Comparison of ENCODE assay signal across 31 cellular contexts in genomic region chrX:23380581-23380980, GRCh38. TPM values are rescaled to one million over a fixed set of nuclear protein-coding genes. Genes with fewer than 3 reads are reported as not detected.
DNase-seq lines count a peak whose midpoint lies in the region; ATAC-seq and TF ChIP-seq lines count a peak whose summit lies in the region.
"Had no signal": no experiment of that assay in that cellular context is flagged by ENCODE, and none has a peak within 500 bp of the region (broad histone marks: within the 10 kb centered on the region; RNA-seq: fewer than 3 reads in every experiment).

No MANE protein-coding gene starts in this region.

- no peak overlapping the region for H3K27ac ChIP-seq in HEK293 (ENCODE audit: extremely low read depth, low read depth, low read length)
- peak overlapping the region; percentile 6 for H3K27ac ChIP-seq in stomach smooth muscle (ENCODE audit: low read length)
- no peak overlapping the region for H3K27ac ChIP-seq in thyroid gland
- H3K27ac ChIP-seq: A549, PC-9, SJCRH30 had no signal

- H3K4me1 ChIP-seq in HEK293 (ENCODE audit: control insufficient read depth, insufficient read depth, low read length) (peaks cover 13% of the 10 kb centered on the region), stomach smooth muscle (ENCODE audit: control insufficient read depth, insufficient read depth, low read length) (no peaks in the 10 kb centered on the region), thyroid gland (no peaks in the 10 kb centered on the region)
- H3K4me1 ChIP-seq: A549 had no signal

- H3K27me3 ChIP-seq in stomach smooth muscle (ENCODE audit: control insufficient read depth in 1 of 2, insufficient read depth in 2 of 2, low read length in 2 of 2) (peaks cover 0 to 5% of the 10 kb centered on the region in 2 donors), thyroid gland (no peaks in the 10 kb centered on the region)
- H3K27me3 ChIP-seq: SJCRH30 had no signal

- 44 to 50% methylated on average over 1 to 2 of the region's 2 CpGs for WGBS in thyroid gland, 2 donors

- H3K9ac ChIP-seq in stomach smooth muscle (ENCODE audit: low read length in 2 of 2), result no peak overlapping the region

- peak overlapping the region; percentile 87 for H3K27ac Mint-ChIP-seq in WTC11
- H3K27ac Mint-ChIP-seq: CD4-positive, alpha-beta memory T cell had no signal

- peak; percentile 35 for DNase-seq in WTC11 (ENCODE audit: low spot score)
- DNase-seq in iPS-NIHi11 (ENCODE audit: low spot score), result peak; percentile 10
- DNase-seq in thyroid gland, result no peak
- DNase-seq in left lobe of liver (ENCODE audit: low spot score), result no peak
- DNase-seq: CD4-positive, alpha-beta memory T cell; COR-L47; DMS79; EL; GF-D8; Kasumi-1; MV-4-11; NCI-H1105; NCI-H146; NCI-H1930; NCI-H2107; NCI-H446 treated with DMSO at 0.1 percent for 48 hours; NCI-H526; NCI-H82; NK-92 treated with Interleukin-12 subunit alpha and Interleukin-12 subunit beta, amount 100 ng/mL, for 24 hours; PC-9; SJCRH30 had no signal

- H3K4me3 Mint-ChIP-seq in WTC11, result no peak overlapping the region
- H3K4me3 Mint-ChIP-seq: CD4-positive, alpha-beta memory T cell had no signal

- H3K4me3 ChIP-seq in HEK293 (ENCODE audit: low read depth, low read length) (no peak overlapping the region), stomach smooth muscle (ENCODE audit: low read length in 2 of 2) (no peak overlapping the region), thyroid gland (replicated peaks in 1 of 3) (no peak overlapping the region)
- H3K4me3 ChIP-seq: A549, HAP-1, K562, PC-9, SJCRH30 had no signal

- peaks cover 28% of the 10 kb centered on the region for H3K4me1 Mint-ChIP-seq in WTC11

- CTCF ChIA-PET in HEK293 (lab: Yijun Ruan, JAX) (no interaction called here), WTC11 (lab: Charles Lee) (no interaction called here)

- H3K36me3 ChIP-seq in HEK293 (ENCODE audit: control insufficient read depth in 2 of 2, insufficient read depth in 1 of 2, low read length in 2 of 2), result peaks cover 0 to 5% of the 10 kb centered on the region in 2 experiments; a peak in 1 of 3 replicates
- H3K36me3 ChIP-seq in stomach smooth muscle (ENCODE audit: control insufficient read depth in 2 of 2, insufficient read depth in 2 of 2, low read length in 2 of 2), result no peaks in the 10 kb centered on the region
- no peaks in the 10 kb centered on the region for H3K36me3 ChIP-seq in thyroid gland
- H3K36me3 ChIP-seq: HAP-1, SJCRH30 had no signal

- intact Hi-C loops in thyroid gland (cut with DNase I), result no loop called here

- TF ChIP-seq CTCF in HEK293 (tag by site-specific recombination; IDR thresholded peaks at IDR 0.05) (no peak), WTC11 (IDR thresholded peaks at IDR 0.05) (no peak), thyroid gland (IDR thresholded peaks at IDR 0.05) (no peak)

- H3K9me3 ChIP-seq in HEK293 (ENCODE audit: control insufficient read depth, insufficient read depth, low read depth, low read length), result no peaks in the 10 kb centered on the region
- no peaks in the 10 kb centered on the region for H3K9me3 ChIP-seq in stomach smooth muscle (ENCODE audit: control insufficient read depth in 2 of 2, low read length in 2 of 2)
- no peaks in the 10 kb centered on the region for H3K9me3 ChIP-seq in thyroid gland
- H3K9me3 ChIP-seq: A549, HAP-1, SJCRH30 had no signal

- no peak for TF ChIP-seq POLR2A in thyroid gland (IDR thresholded peaks at IDR 0.05)

- peaks cover 9% of the 10 kb centered on the region for H3K36me3 Mint-ChIP-seq in WTC11
- H3K36me3 Mint-ChIP-seq: CD4-positive, alpha-beta memory T cell had no signal

- H3K27me3 Mint-ChIP-seq in WTC11 (ENCODE audit: low read depth), result no peaks in the 10 kb centered on the region

- ATAC-seq in WTC11 (peak; percentile 90), GM18498 (IDR thresholded peaks at IDR 0.05; ENCODE audit: unreplicated experiment) (no peak), left lobe of liver (no peak)
- ATAC-seq: A549, HepG2, K562, Right ventricle myocardium inferior, SK-N-SH treated with all-trans-retinoic acid at 6 μM for 48 hours had no signal

- no peaks in the 10 kb centered on the region for H3K9me3 Mint-ChIP-seq in WTC11

- POLR2A ChIA-PET in HEK293 (lab: Yijun Ruan, JAX) (no interaction called here), WTC11 (lab: Charles Lee) (no interaction called here)

TF ChIP-seq in HEK293, 187 proteins besides CTCF, POLR2A, EP300 and RAD21:
- TF ChIP-seq GLIS1 (tag by site-specific recombination; IDR thresholded peaks at IDR 0.05), result peak; percentile 66
- no peak for TF ChIP-seq SP3 (tag by site-specific recombination; IDR thresholded peaks at IDR 0.05)
- no peak for TF ChIP-seq ZNF777 (tag by site-specific recombination; IDR thresholded peaks at IDR 0.05; ENCODE audit: borderline replicate concordance)
- TF ChIP-seq OVOL3 (tag by site-specific recombination; IDR thresholded peaks at IDR 0.05), result no peak
- no peak for TF ChIP-seq ZNF654 (tag by site-specific recombination; IDR thresholded peaks at IDR 0.05; ENCODE audit: low read depth)
- no peak for TF ChIP-seq ZNF280C (tag by site-specific recombination; IDR thresholded peaks at IDR 0.05)
TF ChIP-seq in HEK293: peak in this region for 1.

TF ChIP-seq in WTC11, 78 proteins besides CTCF, POLR2A, EP300 and RAD21 (continues in another document):
- no peak for TF ChIP-seq ESRRA (CRISPR knock-in tag; IDR thresholded peaks at IDR 0.05; ENCODE audit: borderline replicate concordance)
- no peak for TF ChIP-seq ZNF532 (CRISPR knock-in tag; IDR thresholded peaks at IDR 0.05; ENCODE audit: borderline replicate concordance)
- no peak for TF ChIP-seq NFE2L1 (CRISPR knock-in tag; IDR thresholded peaks at IDR 0.05)
- TF ChIP-seq, protein P1, sequence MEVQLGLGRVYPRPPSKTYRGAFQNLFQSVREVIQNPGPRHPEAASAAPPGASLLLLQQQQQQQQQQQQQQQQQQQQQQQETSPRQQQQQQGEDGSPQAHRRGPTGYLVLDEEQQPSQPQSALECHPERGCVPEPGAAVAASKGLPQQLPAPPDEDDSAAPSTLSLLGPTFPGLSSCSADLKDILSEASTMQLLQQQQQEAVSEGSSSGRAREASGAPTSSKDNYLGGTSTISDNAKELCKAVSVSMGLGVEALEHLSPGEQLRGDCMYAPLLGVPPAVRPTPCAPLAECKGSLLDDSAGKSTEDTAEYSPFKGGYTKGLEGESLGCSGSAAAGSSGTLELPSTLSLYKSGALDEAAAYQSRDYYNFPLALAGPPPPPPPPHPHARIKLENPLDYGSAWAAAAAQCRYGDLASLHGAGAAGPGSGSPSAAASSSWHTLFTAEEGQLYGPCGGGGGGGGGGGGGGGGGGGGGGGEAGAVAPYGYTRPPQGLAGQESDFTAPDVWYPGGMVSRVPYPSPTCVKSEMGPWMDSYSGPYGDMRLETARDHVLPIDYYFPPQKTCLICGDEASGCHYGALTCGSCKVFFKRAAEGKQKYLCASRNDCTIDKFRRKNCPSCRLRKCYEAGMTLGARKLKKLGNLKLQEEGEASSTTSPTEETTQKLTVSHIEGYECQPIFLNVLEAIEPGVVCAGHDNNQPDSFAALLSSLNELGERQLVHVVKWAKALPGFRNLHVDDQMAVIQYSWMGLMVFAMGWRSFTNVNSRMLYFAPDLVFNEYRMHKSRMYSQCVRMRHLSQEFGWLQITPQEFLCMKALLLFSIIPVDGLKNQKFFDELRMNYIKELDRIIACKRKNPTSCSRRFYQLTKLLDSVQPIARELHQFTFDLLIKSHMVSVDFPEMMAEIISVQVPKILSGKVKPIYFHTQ (CRISPR knock-in tag; IDR thresholded peaks at IDR 0.05), result no peak
- TF ChIP-seq ZNF425 (CRISPR knock-in tag; conservative IDR thresholded peaks at IDR 0.05), result no peak

RNA-seq across cellular contexts. Expression of gene PTCHD1, which starts 45.9 kb away (rescaled TPM):
- total RNA-seq in WTC11 (2021), result 3.2 to 4.2 TPM (median 3.7 TPM) in 3 replicates
- total RNA-seq in thyroid gland, result 1 to 10 TPM in 1 of 4 donors, under 1 TPM in 3; under 0.01 to 1.3 (median 0.59) TPM
- total RNA-seq in left lobe of liver, result 0.03 TPM
- total RNA-seq: CD4-positive, alpha-beta memory T cell; HepG2; K562; M059J; PC-9 had no signal

Comparison
In these comparisons a context has a peak if more than half of its experiments do, and no peak if none do; other contexts are left out.
1. DNase-seq: peak in WTC11 (single experiment) and iPS-NIHi11 (single experiment); none in thyroid gland (0 of 2) and left lobe of liver (single experiment).
2. Of the 8 proteins assayed by ChIP-seq in both HEK293 and WTC11: peak only in HEK293: none; only in WTC11: ZNF423; in both: none; in neither: 7.